ENCODE assay signal across 19 cellular contexts in the genomic region with DNA sequence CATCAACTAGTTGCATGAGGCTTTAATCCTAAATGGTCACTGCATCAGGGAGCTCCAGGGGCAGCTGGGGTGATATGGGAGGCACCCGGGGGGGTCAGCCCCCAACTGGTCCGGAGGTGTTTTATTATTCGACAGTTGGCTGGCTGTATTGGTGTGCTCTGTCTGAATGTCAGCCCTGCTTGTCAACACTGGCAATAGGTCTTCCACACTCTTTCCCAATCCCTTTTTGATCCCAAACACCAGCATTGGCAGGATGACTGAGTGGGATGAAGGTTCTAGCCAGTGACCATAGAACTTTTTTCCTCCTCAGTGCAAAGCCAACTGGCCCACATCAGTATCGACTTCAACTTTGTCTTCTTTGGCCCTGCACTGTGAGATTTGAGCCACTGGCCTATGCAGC. TPM values are rescaled to one million over a fixed set of nuclear protein-coding genes. Genes with fewer than 3 reads are reported as not detected.
DNase-seq lines count a peak whose midpoint lies in the region; ATAC-seq and TF ChIP-seq lines count a peak whose summit lies in the region.
"Had no signal": no experiment of that assay in that cellular context is flagged by ENCODE, and none has a peak within 500 bp of the region (broad histone marks: within the 10 kb centered on the region; RNA-seq: fewer than 3 reads in every experiment).

No MANE protein-coding gene starts in this region.

- intact Hi-C loops in Right ventricle myocardium inferior (cut with DNase I): no loop called here
- intact Hi-C loops in gastrocnemius medialis (cut with DNase I; ENCODE audit: low total_unique reads): no loop called here

- peak overlapping the region; percentile 32 for H4K8ac ChIP-seq in neuronal stem cell (ENCODE audit: low read depth, low read length)

- no peak overlapping the region for H3K18ac ChIP-seq in neuronal stem cell (ENCODE audit: low read length)

- H3K79me1 ChIP-seq in neuronal stem cell (ENCODE audit: low read depth, low read length): no peaks in the 10 kb centered on the region

- peak overlapping the region; percentile 30 for H2BK15ac ChIP-seq in neuronal stem cell (ENCODE audit: low read length)

- no peak overlapping the region for H2AK5ac ChIP-seq in neuronal stem cell (ENCODE audit: low read depth, low read length)

- H3K27me3 ChIP-seq in right atrium auricular region (no peaks in the 10 kb centered on the region), neuronal stem cell (ENCODE audit: control insufficient read depth in 3 of 3, insufficient read depth in 3 of 3, low read depth in 1 of 3, low read length in 3 of 3) (no peaks in the 10 kb centered on the region), gastrocnemius medialis (no peaks in the 10 kb centered on the region)
- H3K27me3 ChIP-seq: BE2C; BLaER1 treated with 17β-estradiol and CSF1 and Interleukin-3, amounts not matched to agents 10 nM and 100 nM had no signal

- ATAC-seq in Right ventricle myocardium inferior (peak; percentile 20), gastrocnemius medialis (peak; percentile 76 to 85)
- ATAC-seq: A549 had no signal

- DNase-seq in Right ventricle myocardium inferior (ENCODE audit: missing footprints) (no peak), right atrium auricular region (ENCODE audit: low spot score) (no peak), neuronal stem cell (ENCODE audit: low spot score) (no peak), gastrocnemius medialis (peak in 1 of 2 donors; percentile 43), NCI-H2196 treated with DMSO at 0.1 percent for 48 hours (lab: John Stamatoyannopoulos, UW; ENCODE audit: unreplicated experiment) (no peak)
- no peak for DNase-seq in effector CD8-positive, alpha-beta T cell (lab: John Stamatoyannopoulos, UW)
- DNase-seq: 8988T; ACHN; AML-193; BE2C; CD4-positive, alpha-beta T cell; CD8-positive, alpha-beta memory T cell; DMS53; DMS79 treated with DMSO at 0.1 percent for 48 hours; GF-D8; GOT3; HCEC 1CT had no signal

- TF ChIP-seq CTCF in right atrium auricular region (IDR thresholded peaks at IDR 0.05) (no peak), gastrocnemius medialis (IDR thresholded peaks at IDR 0.05 in 4 of 5, conservative IDR thresholded peaks at IDR 0.05 in 1 of 5) (no peak)

- no peak overlapping the region for H3K9ac ChIP-seq in neuronal stem cell (ENCODE audit: low read depth, low read length, poor library complexity)
- H3K9ac ChIP-seq: BLaER1 treated with 17β-estradiol and CSF1 and Interleukin-3, amounts not matched to agents 10 nM and 100 nM had no signal

- H3K4me1 ChIP-seq in right atrium auricular region (peaks cover 0 to 4% of the 10 kb centered on the region in 2 donors), neuronal stem cell (ENCODE audit: control insufficient read depth in 2 of 2, insufficient read depth in 1 of 2, low read depth in 1 of 2, low read length in 2 of 2) (peaks cover 0 to 6% of the 10 kb centered on the region in 2 donors), gastrocnemius medialis (peaks cover 13% of the 10 kb centered on the region in 2 donors)
- H3K4me1 ChIP-seq: A549, BE2C had no signal

- H2BK5ac ChIP-seq in neuronal stem cell (ENCODE audit: low read length): no peak overlapping the region

- no peak overlapping the region for H3K4me2 ChIP-seq in neuronal stem cell (ENCODE audit: insufficient read depth, low read length, poor library complexity, severe bottlenecking)
- H3K4me2 ChIP-seq: A549 had no signal

- H2BK120ac ChIP-seq in neuronal stem cell (ENCODE audit: low read depth, low read length): no peak overlapping the region

- H3K4me3 ChIP-seq in right atrium auricular region: no peak overlapping the region
- H3K4me3 ChIP-seq in neuronal stem cell (ENCODE audit: low read length in 2 of 2): no peak overlapping the region
- no peak overlapping the region for H3K4me3 ChIP-seq in gastrocnemius medialis
- H3K4me3 ChIP-seq: A549; BLaER1 treated with 17β-estradiol and CSF1 and Interleukin-3, amounts not matched to agents 10 nM and 100 nM had no signal

- H3K14ac ChIP-seq in neuronal stem cell (ENCODE audit: low read length): no peak overlapping the region

- H3K36me3 ChIP-seq in right atrium auricular region: no peaks in the 10 kb centered on the region
- H3K36me3 ChIP-seq in neuronal stem cell (replicated peaks in 1 of 2; ENCODE audit: control insufficient read depth in 2 of 2, insufficient read depth in 2 of 2, low read length in 2 of 2): no peaks in the 10 kb centered on the region
- H3K36me3 ChIP-seq in gastrocnemius medialis: no peaks in the 10 kb centered on the region
- H3K36me3 ChIP-seq: BE2C; BLaER1 treated with 17β-estradiol and CSF1 and Interleukin-3, amounts not matched to agents 10 nM and 100 nM had no signal

- H3K4ac ChIP-seq in neuronal stem cell (ENCODE audit: low read length): no peak overlapping the region

- peaks cover 0 to 12% of the 10 kb centered on the region in 2 donors for H3K9me3 ChIP-seq in right atrium auricular region
- no peaks in the 10 kb centered on the region for H3K9me3 ChIP-seq in neuronal stem cell (replicated peaks in 1 of 2; ENCODE audit: control insufficient read depth in 2 of 2, insufficient read depth in 1 of 2, low read depth in 1 of 2, low read length in 2 of 2)
- no peaks in the 10 kb centered on the region for H3K9me3 ChIP-seq in gastrocnemius medialis
- H3K9me3 ChIP-seq: BE2C had no signal

- no peak overlapping the region for H2BK12ac ChIP-seq in neuronal stem cell (ENCODE audit: low read length)

- no peak overlapping the region for H4K91ac ChIP-seq in neuronal stem cell (ENCODE audit: low read depth, low read length, poor library complexity)

- WGBS in neuronal stem cell (ENCODE audit: extremely low coverage in 2 of 2, insufficient read length in 2 of 2, insufficient replicate concordance in 1 of 2), 2 donors: no CpG with 5 or more reads among the region's 4 CpGs

- in situ Hi-C loops in gastrocnemius medialis (cut with MboI; ENCODE audit: low sequenced_read_pairs in 4 of 4): no loop called here

- TF ChIP-seq POLR2A in gastrocnemius medialis (IDR thresholded peaks at IDR 0.05): no peak

- no peak overlapping the region for H2AFZ ChIP-seq in neuronal stem cell (ENCODE audit: low read length)

- H3K27ac ChIP-seq in right atrium auricular region: no peak overlapping the region
- H3K27ac ChIP-seq in neuronal stem cell (replicated peaks; ENCODE audit: low read length): no peak overlapping the region
- peak overlapping the region in 3 of 4 donors; percentile 56 to 72 (median 56) for H3K27ac ChIP-seq in gastrocnemius medialis
- H3K27ac ChIP-seq: A549 had no signal

- H3K23ac ChIP-seq in neuronal stem cell (ENCODE audit: low read depth, low read length, poor library complexity): no peak overlapping the region

RNA-seq across cellular contexts. Expression of a gene that starts 8.9 kb away (rescaled TPM):
- 1.7 TPM for total RNA-seq in Right ventricle myocardium inferior
- 1 to 10 TPM; 3.6 to 7.0 TPM for total RNA-seq in right atrium auricular region
- 53.5 TPM for polyA plus RNA-seq in neuronal stem cell (2013, experiment 1 of 2)
- polyA plus RNA-seq in neuronal stem cell (2013, experiment 2 of 2): 54.7 TPM
- 10 to 100 TPM in 3 of 4 donors, 1 to 10 TPM in 1; 6.1 to 12.8 (median 11.8) TPM for total RNA-seq in gastrocnemius medialis
- polyA plus RNA-seq: CD8-positive, alpha-beta memory T cell had no signal

Comparison
In these comparisons a context has a peak if more than half of its experiments do, and no peak if none do; other contexts are left out.
1. H3K27ac ChIP-seq: peak in gastrocnemius medialis (3 of 4); none in right atrium auricular region (0 of 2) and neuronal stem cell (single experiment).